Comparison of ENCODE assay signal across 1 cellular context in genomic region chr11:119106564-119107537, GRCh38.
A peak's percentile ranks its signal among the peaks of the same experiment; 100 is the strongest.
TF ChIP-seq lines count a peak whose summit lies in the region.

TSS of gene C2CD2L (plus strand) at chr11:119107344. CDS start at chr11:119107742, 398 bp downstream.

TF ChIP-seq in HepG2, 621 proteins besides CTCF, POLR2A, EP300 and RAD21 (continued from another document):
- no peak for TF ChIP-seq ZNF773 (CRISPR knock-in tag; IDR thresholded peaks at IDR 0.05; ENCODE audit: borderline replicate concordance)
- no peak for TF ChIP-seq ZNF264 (CRISPR knock-in tag; IDR thresholded peaks at IDR 0.05)
- TF ChIP-seq ARNT (IDR thresholded peaks at IDR 0.05), result no peak
- no peak for TF ChIP-seq NFE2 (CRISPR knock-in tag; IDR thresholded peaks at IDR 0.05)
- TF ChIP-seq ZZZ3 (CRISPR knock-in tag; IDR thresholded peaks at IDR 0.05; ENCODE audit: borderline replicate concordance), result 0 out of 2 replicates have a peak, but pooled peaks have one; percentile 31
- TF ChIP-seq ZFP36 (IDR thresholded peaks at IDR 0.05; ENCODE audit: borderline replicate concordance, low read depth, low read length, partially characterized antibody), result no peak
- no peak for TF ChIP-seq PLRG1 (conservative IDR thresholded peaks at IDR 0.05)
- TF ChIP-seq MAFK (conservative IDR thresholded peaks at IDR 0.05 in 1 of 2, IDR thresholded peaks at IDR 0.05 in 1 of 2; ENCODE audit: low read length in 2 of 2), result no peak
- no peak for TF ChIP-seq ZNF549 (CRISPR knock-in tag; IDR thresholded peaks at IDR 0.05)
- TF ChIP-seq CHD2 (IDR thresholded peaks at IDR 0.05; ENCODE audit: low read depth, low read length), result no peak
- TF ChIP-seq HMGA1 (CRISPR knock-in tag; conservative IDR thresholded peaks at IDR 0.05), result no peak
- TF ChIP-seq ZNF784 (CRISPR knock-in tag; IDR thresholded peaks at IDR 0.05; ENCODE audit: borderline replicate concordance), result peak; percentile 40; the same call in 1 of the 2 replicates
- TF ChIP-seq ATF3 (CRISPR knock-in tag; IDR thresholded peaks at IDR 0.05), result no peak
- no peak for TF ChIP-seq ETV5 (CRISPR knock-in tag; IDR thresholded peaks at IDR 0.05; ENCODE audit: borderline replicate concordance)
- no peak for TF ChIP-seq ZNF253 (CRISPR knock-in tag; IDR thresholded peaks at IDR 0.05; ENCODE audit: borderline replicate concordance)
- peak; percentile 67 for TF ChIP-seq TAF1 (CRISPR knock-in tag; IDR thresholded peaks at IDR 0.05)
- TF ChIP-seq MIER2 (CRISPR knock-in tag; IDR thresholded peaks at IDR 0.05), result no peak
- TF ChIP-seq ZNF34 (CRISPR knock-in tag; IDR thresholded peaks at IDR 0.05; ENCODE audit: borderline replicate concordance), result no peak
- no peak for TF ChIP-seq PCBP1 (IDR thresholded peaks at IDR 0.05; ENCODE audit: borderline replicate concordance, low read depth, low read length)
- TF ChIP-seq YEATS4 (CRISPR knock-in tag; IDR thresholded peaks at IDR 0.05; ENCODE audit: borderline replicate concordance), result no peak; the same call in 1 of the 2 replicates
- TF ChIP-seq ZNF503 (CRISPR knock-in tag; IDR thresholded peaks at IDR 0.05), result no peak
